Comparison of ENCODE assay signal across 10 cellular contexts in the genomic region with DNA sequence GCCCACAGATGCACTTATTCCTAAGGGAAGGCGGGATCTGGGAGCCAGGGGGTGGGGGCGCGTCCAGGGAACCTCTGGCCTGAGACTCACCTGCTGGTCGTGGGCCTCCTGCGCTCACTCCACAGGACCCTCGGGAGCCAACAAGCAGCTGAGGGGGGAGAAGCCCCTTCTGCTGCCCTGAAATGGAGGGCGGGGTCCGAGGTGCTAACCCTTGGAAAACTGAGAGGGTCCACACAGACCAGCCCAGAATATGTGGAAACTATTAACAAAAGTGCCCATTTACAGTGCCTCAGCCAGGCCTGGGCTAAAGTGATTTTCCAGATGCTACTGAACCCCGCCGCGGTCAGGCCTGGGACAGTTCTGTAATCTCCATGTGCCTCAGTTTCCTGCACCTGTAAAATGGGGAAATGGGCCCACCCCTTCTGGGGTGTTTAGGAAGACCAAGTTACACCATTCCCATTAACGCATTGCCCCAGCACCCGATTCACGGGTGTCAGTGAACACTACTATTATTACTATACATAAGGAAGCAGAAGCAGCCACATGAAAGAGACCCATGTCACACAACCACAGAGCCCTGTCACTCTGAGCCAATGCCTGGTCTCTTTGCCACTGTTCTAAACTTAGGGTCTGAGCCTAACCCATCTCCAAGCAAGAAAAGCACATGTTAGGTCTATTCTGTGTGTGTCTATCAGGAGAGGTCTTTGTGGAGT. TPM values are rescaled to one million over a fixed set of nuclear protein-coding genes. Genes with fewer than 3 reads are reported as not detected.
DNase-seq lines count a peak whose midpoint lies in the region; ATAC-seq and TF ChIP-seq lines count a peak whose summit lies in the region.
"Had no signal": no experiment of that assay in that cellular context is flagged by ENCODE, and none has a peak within 500 bp of the region (broad histone marks: within the 10 kb centered on the region; RNA-seq: fewer than 3 reads in every experiment).

No MANE protein-coding gene starts in this region.

- no peaks in the 10 kb centered on the region for H3K9me3 Mint-ChIP-seq in nephron
- H3K9me3 Mint-ChIP-seq: activated T-cell treated with anti-CD3 and anti-CD28 coated beads, Interleukin-2, amount 50 U/mL, for 4 hours had no signal

- H3K4me3 Mint-ChIP-seq in nephron, result peak overlapping the region; percentile 66 to 86 (median 82)
- H3K4me3 Mint-ChIP-seq: activated T-cell treated with anti-CD3 and anti-CD28 coated beads, Interleukin-2, amount 50 U/mL, for 4 hours had no signal

- H3K27ac Mint-ChIP-seq in nephron, result peak overlapping the region in 2 of 3 experiments; percentile 35 to 65

- ATAC-seq in heart left ventricle, result no peak
- ATAC-seq in left cardiac atrium, result no peak
- no peak for ATAC-seq in upper lobe of right lung
- no peak for ATAC-seq in GM18517 (IDR thresholded peaks at IDR 0.05; ENCODE audit: unreplicated experiment)

- no peaks in the 10 kb centered on the region for H3K9me3 ChIP-seq in heart left ventricle
- H3K9me3 ChIP-seq in upper lobe of right lung, result no peaks in the 10 kb centered on the region

- TF ChIP-seq POLR2A in heart left ventricle (IDR thresholded peaks at IDR 0.05), result peak in 1 of 2 donors; percentile 2

- intact Hi-C loops in heart left ventricle (cut with DNase I), result loop anchor here in 5 of 10 donors (5.0 to 10.0 kb wide), 6 partner anchors 34 to 134 kb away; no protein-coding TSS in a partner anchor
- intact Hi-C loops in left cardiac atrium (cut with DNase I), result no loop called here
- intact Hi-C loops in upper lobe of right lung (cut with DNase I), result no loop called here

- TF ChIP-seq CTCF in heart left ventricle (IDR thresholded peaks at IDR 0.05) (no peak), choroid plexus epithelial cell (conservative IDR thresholded peaks at IDR 0.05; ENCODE audit: low read depth, low read length) (no peak), nephron (IDR thresholded peaks at IDR 0.05; ENCODE audit: unreplicated experiment in 3 of 3) (no peak), upper lobe of right lung (IDR thresholded peaks at IDR 0.05) (no peak)

- H3K4me1 ChIP-seq in heart left ventricle, result peaks cover 0 to 55% (median 21%) of the 10 kb centered on the region in 12 donors
- H3K4me1 ChIP-seq in upper lobe of right lung, result peaks cover 5% of the 10 kb centered on the region

- no peaks in the 10 kb centered on the region for H3K36me3 Mint-ChIP-seq in nephron (ENCODE audit: low read depth)

- H3K27ac ChIP-seq in heart left ventricle (peak overlapping the region in 8 of 12 donors; percentile 0 to 89 (median 40)), upper lobe of right lung (peak overlapping the region; percentile 24)

- WGBS in heart left ventricle, 4 donors, result 72 to 87% (median 75%) methylated on average over 13 to 14 of the region's 14 CpGs

- H3K36me3 ChIP-seq in heart left ventricle (no peaks in the 10 kb centered on the region), upper lobe of right lung (no peaks in the 10 kb centered on the region)

- H3K27me3 ChIP-seq in heart left ventricle, result peaks cover 0 to 6% (median 0%) of the 10 kb centered on the region in 9 donors
- H3K27me3 ChIP-seq in upper lobe of right lung, result no peaks in the 10 kb centered on the region

- H3K27me3 Mint-ChIP-seq in nephron (ENCODE audit: low read depth), result peaks cover 3% of the 10 kb centered on the region

- H3K4me3 ChIP-seq in heart left ventricle, result peak overlapping the region in 9 of 12 donors; percentile 32 to 94 (median 68)
- H3K4me3 ChIP-seq in choroid plexus epithelial cell (ENCODE audit: low read depth, low read length), result peak overlapping the region; percentile 36
- peak overlapping the region; percentile 36 for H3K4me3 ChIP-seq in upper lobe of right lung

- DNase-seq in heart left ventricle (peak in 1 of 5 donors; percentile 47), left cardiac atrium (no peak), choroid plexus epithelial cell (ENCODE audit: low read depth) (no peak), upper lobe of right lung (no peak)
- no peak for DNase-seq in stimulated activated CD4-positive, alpha-beta T cell treated with anti-CD3 and anti-CD28 coated beads, Interleukin-12 subunit alpha, Interleukin-12 subunit beta, amount 100 ng/mL, for 4 hours
- DNase-seq in activated T-cell treated with anti-CD3 and anti-CD28 coated beads, Interleukin-2, amount 50 U/mL, for 48 hours, result no peak
- DNase-seq: activated T-cell treated with anti-CD3 and anti-CD28 coated beads, Interleukin-2, amount 50 U/mL, for 4 hours; NCI-H226 had no signal

- H3K4me1 Mint-ChIP-seq in nephron, result peaks cover 65% of the 10 kb centered on the region

RNA-seq across cellular contexts. Expression of a gene that starts 0.6 kb away (rescaled TPM):
- total RNA-seq in heart left ventricle (10 to 100 TPM in 8 of 9 donors, 1 to 10 TPM in 1; 8.6 to 22.1 (median 15.8) TPM), left cardiac atrium (10 to 100 TPM; 17.2 to 21.0 TPM), upper lobe of right lung (19.5 TPM)
- 1 to 10 TPM; 5.6 to 6.9 TPM for polyA plus RNA-seq in heart left ventricle

RNA-seq across cellular contexts. Expression of a gene that starts 17.9 kb away (rescaled TPM):
- not detected for total RNA-seq in heart left ventricle
- not detected for polyA plus RNA-seq in heart left ventricle
- total RNA-seq in left cardiac atrium, result not detected
- total RNA-seq in upper lobe of right lung, result not detected
- total RNA-seq: activated T-cell treated with anti-CD3 and anti-CD28 coated beads, Interleukin-2, amount 50 U/mL, for 4 hours had no signal
